In the genomic region with DNA sequence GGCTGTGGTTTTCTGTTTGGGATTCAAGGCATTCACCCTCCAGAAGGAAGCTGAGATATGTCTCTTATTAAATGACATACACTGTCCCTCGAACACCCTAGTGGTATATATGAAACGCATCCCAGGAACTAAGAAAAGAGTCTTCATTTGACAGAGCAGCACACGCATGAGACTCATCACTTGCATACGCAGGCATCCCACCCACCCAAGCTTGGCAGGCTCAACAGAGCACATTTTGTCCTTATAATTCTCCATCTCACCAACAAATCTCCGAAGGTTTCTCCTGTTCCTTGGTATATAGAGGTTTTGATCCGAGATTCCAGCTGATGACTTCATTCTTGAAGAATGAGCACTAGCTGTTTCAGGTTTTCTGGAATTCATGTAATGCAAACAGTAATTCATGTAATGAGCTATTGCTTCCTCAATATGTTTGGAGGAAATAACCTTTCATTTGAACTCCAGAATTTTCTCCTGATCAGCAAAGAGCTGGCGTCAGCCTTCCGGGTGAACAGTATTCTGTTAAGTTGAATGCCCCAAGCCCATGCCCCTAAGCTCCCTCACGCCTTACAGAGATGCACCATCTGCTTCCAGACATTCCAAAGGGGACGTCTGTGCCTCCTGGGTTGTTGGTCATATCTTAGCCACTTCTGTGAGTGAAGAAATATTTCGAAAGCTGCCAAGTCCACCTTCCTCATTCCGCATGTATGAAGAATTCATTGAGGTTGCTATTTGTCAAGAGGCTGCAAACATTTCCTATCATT, we compare ENCODE assay signal across 12 cellular contexts.
DNase-seq lines count a peak whose midpoint lies in the region; ATAC-seq, FAIRE-seq and TF ChIP-seq lines count a peak whose summit lies in the region.
"Had no signal": no experiment of that assay in that cellular context is flagged by ENCODE, and none has a peak within 500 bp of the region (broad histone marks: within the 10 kb centered on the region; RNA-seq: fewer than 3 reads in every experiment).

No MANE protein-coding gene starts in this region.

- DNase-seq in H54 (ENCODE audit: insufficient read length, low spot score) (peak; percentile 62), glomerular endothelial cell (ENCODE audit: extremely low read depth, low read depth, low spot score) (peak; percentile 54), stromal cell of bone marrow (ENCODE audit: low read depth) (peak; percentile 17), NCI-H446 (lab: John Stamatoyannopoulos, UW) (no peak), NCI-H187 (lab: John Stamatoyannopoulos, UW) (no peak)
- DNase-seq: activated naive CD4-positive, alpha-beta T cell treated with anti-CD3 and anti-CD28 coated beads for 36 hours; NCI-H1436 had no signal

- TF ChIP-seq POLR2A in H54 (IDR thresholded peaks at IDR 0.05; ENCODE audit: low read depth, low read length), result no peak

- peak; percentile 78 for FAIRE-seq in H54 (lab: Jason Lieb, UNC)

- peak overlapping the region; percentile 14; the same call in 1 of the 2 replicates for H3K4me3 ChIP-seq in WI38 (ENCODE audit: low read depth, low read length)
- H3K4me3 ChIP-seq: PC-9, suprapubic skin had no signal

- ATAC-seq in HG02938 (IDR thresholded peaks at IDR 0.05; ENCODE audit: unreplicated experiment) (no peak), GM18867 (IDR thresholded peaks at IDR 0.05; ENCODE audit: unreplicated experiment) (no peak)

- no peak for TF ChIP-seq CTCF in WI38 (IDR thresholded peaks at IDR 0.05; ENCODE audit: low read depth, low read length)

Comparison
In these comparisons a context has a peak if more than half of its experiments do, and no peak if none do; other contexts are left out.
1. DNase-seq: peak in H54 (single experiment), glomerular endothelial cell (single experiment) and stromal cell of bone marrow (single experiment); none in NCI-H446 (0 of 2) and NCI-H187 (0 of 2).